Comparison of ENCODE assay signal across 12 cellular contexts in the genomic region with DNA sequence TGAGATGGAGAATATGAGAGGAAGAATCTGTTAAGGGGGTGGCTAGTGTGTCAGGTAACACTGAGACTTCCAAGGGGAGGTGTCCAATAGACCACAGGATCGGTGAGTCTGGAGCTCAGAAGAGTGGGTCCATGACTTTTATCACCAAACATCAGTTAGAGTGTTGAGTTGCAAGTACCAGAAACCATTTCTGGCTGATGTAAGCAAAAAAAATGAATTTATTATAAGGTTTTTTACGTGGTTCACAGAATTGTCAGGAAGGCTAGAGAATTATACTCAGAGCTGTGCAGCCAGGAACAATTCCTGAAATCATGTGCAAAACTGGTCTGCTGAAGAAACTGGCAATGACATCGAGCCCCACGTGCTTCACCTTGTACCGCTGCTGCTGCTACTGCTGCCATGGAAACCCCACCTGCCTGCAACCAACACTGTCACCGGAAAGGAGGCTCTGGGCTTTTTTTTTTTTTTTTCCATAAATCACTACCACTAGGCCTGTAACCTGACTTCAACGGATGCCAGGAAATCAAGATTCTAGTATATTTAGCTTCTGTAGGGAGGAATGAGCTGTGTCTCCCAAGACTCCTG. TPM values are rescaled to one million over a fixed set of nuclear protein-coding genes. Genes with fewer than 3 reads are reported as not detected.
DNase-seq lines count a peak whose midpoint lies in the region; ATAC-seq and TF ChIP-seq lines count a peak whose summit lies in the region.
"Had no signal": no experiment of that assay in that cellular context is flagged by ENCODE, and none has a peak within 500 bp of the region (broad histone marks: within the 10 kb centered on the region; RNA-seq: fewer than 3 reads in every experiment).

No MANE protein-coding gene starts in this region.

- no peak overlapping the region for H3K4me3 Mint-ChIP-seq in activated naive CD8-positive, alpha-beta T cell treated with anti-CD3 and anti-CD28 coated beads, Interleukin-2, amount 50 U/mL, for 24 hours
- no peak overlapping the region for H3K4me3 Mint-ChIP-seq in nephron progenitor cell
- H3K4me3 Mint-ChIP-seq: stimulated activated naive CD8-positive, alpha-beta T cell treated with anti-CD3 and anti-CD28 coated beads, Interleukin-15, Interleukin-2, amounts not matched to agents 100 ng/mL and 50 ng/mL, for 24 hours had no signal

- TF ChIP-seq CTCF in nephron progenitor cell (IDR thresholded peaks at IDR 0.05) (no peak), upper lobe of right lung (IDR thresholded peaks at IDR 0.05) (no peak)

- DNase-seq in activated CD4-positive, alpha-beta T cell treated with anti-CD3 and anti-CD28 coated beads for 48 hours = peak; percentile 34
- no peak for DNase-seq in activated CD4-positive, alpha-beta T cell treated with anti-CD3 and anti-CD28 coated beads, Interleukin-2, amount 50 U/mL, for 4 hours
- DNase-seq in NCI-H1092 (lab: John Stamatoyannopoulos, UW) (peak; percentile 32), nephron progenitor cell (peak; percentile 39), upper lobe of right lung (no peak)
- peak; percentile 13 for DNase-seq in activated naive CD8-positive, alpha-beta T cell treated with anti-CD3 and anti-CD28 coated beads, Interleukin-2, amount 50 U/mL, for 24 hours
- DNase-seq: activated gamma-delta T cell; effector CD8-positive, alpha-beta T cell; NK-92 treated with Interleukin-12 subunit alpha and Interleukin-12 subunit beta, amount 100 ng/mL, for 24 hours had no signal

- no peak overlapping the region for H3K27ac Mint-ChIP-seq in activated naive CD8-positive, alpha-beta T cell treated with anti-CD3 and anti-CD28 coated beads, Interleukin-2, amount 50 U/mL, for 24 hours
- H3K27ac Mint-ChIP-seq in nephron progenitor cell = peak overlapping the region; percentile 17
- H3K27ac Mint-ChIP-seq: stimulated activated naive CD8-positive, alpha-beta T cell treated with anti-CD3 and anti-CD28 coated beads, Interleukin-15, Interleukin-2, amounts not matched to agents 100 ng/mL and 50 ng/mL, for 24 hours had no signal

- ATAC-seq in activated naive CD8-positive, alpha-beta T cell treated with anti-CD3 and anti-CD28 coated beads, Interleukin-2, amount 50 U/mL, for 24 hours = no peak
- ATAC-seq in upper lobe of right lung (no peak), GM18502 (IDR thresholded peaks at IDR 0.05; ENCODE audit: poor library complexity, unreplicated experiment) (no peak), GM19324 (IDR thresholded peaks at IDR 0.05; ENCODE audit: low FRiP score, unreplicated experiment) (no peak)

- peaks cover 3% of the 10 kb centered on the region for H3K4me1 ChIP-seq in upper lobe of right lung

- H3K4me1 Mint-ChIP-seq in activated naive CD8-positive, alpha-beta T cell treated with anti-CD3 and anti-CD28 coated beads, Interleukin-2, amount 50 U/mL, for 24 hours = peaks cover 6% of the 10 kb centered on the region
- peaks cover 26% of the 10 kb centered on the region for H3K4me1 Mint-ChIP-seq in nephron progenitor cell

- H3K4me3 ChIP-seq in upper lobe of right lung = no peak overlapping the region

- peaks cover 5% of the 10 kb centered on the region for H3K36me3 Mint-ChIP-seq in activated naive CD8-positive, alpha-beta T cell treated with anti-CD3 and anti-CD28 coated beads, Interleukin-2, amount 50 U/mL, for 24 hours (ENCODE audit: low read depth)
- no peaks in the 10 kb centered on the region for H3K36me3 Mint-ChIP-seq in nephron progenitor cell (ENCODE audit: low read depth)

- intact Hi-C loops in upper lobe of right lung (cut with DNase I) = no loop called here

- peaks cover 2% of the 10 kb centered on the region for H3K36me3 ChIP-seq in upper lobe of right lung

- H3K27me3 Mint-ChIP-seq in activated naive CD8-positive, alpha-beta T cell treated with anti-CD3 and anti-CD28 coated beads, Interleukin-2, amount 50 U/mL, for 24 hours = no peaks in the 10 kb centered on the region
- peaks cover 6% of the 10 kb centered on the region for H3K27me3 Mint-ChIP-seq in nephron progenitor cell (ENCODE audit: low read depth, poor library complexity)

- no peaks in the 10 kb centered on the region for H3K9me3 Mint-ChIP-seq in activated naive CD8-positive, alpha-beta T cell treated with anti-CD3 and anti-CD28 coated beads, Interleukin-2, amount 50 U/mL, for 24 hours
- H3K9me3 Mint-ChIP-seq in nephron progenitor cell = no peaks in the 10 kb centered on the region
- H3K9me3 Mint-ChIP-seq: stimulated activated naive CD8-positive, alpha-beta T cell treated with anti-CD3 and anti-CD28 coated beads, Interleukin-15, Interleukin-2, amounts not matched to agents 100 ng/mL and 50 ng/mL, for 24 hours had no signal

- no peak overlapping the region for H3K27ac ChIP-seq in upper lobe of right lung

- H3K27me3 ChIP-seq in upper lobe of right lung = no peaks in the 10 kb centered on the region

- H3K9me3 ChIP-seq in upper lobe of right lung = no peaks in the 10 kb centered on the region

RNA-seq across cellular contexts. Expression of a gene that starts 16.6 kb away (rescaled TPM):
- 9.4 TPM for total RNA-seq in upper lobe of right lung

Comparison
In these comparisons a context has a peak if more than half of its experiments do, and no peak if none do; other contexts are left out.
1. DNase-seq: peak in activated CD4-positive, alpha-beta T cell treated with anti-CD3 and anti-CD28 coated beads for 48 hours (single experiment), NCI-H1092 (single experiment), activated naive CD8-positive, alpha-beta T cell treated with anti-CD3 and anti-CD28 coated beads, Interleukin-2, amount 50 U/mL, for 24 hours (single experiment) and nephron progenitor cell (single experiment); none in activated CD4-positive, alpha-beta T cell treated with anti-CD3 and anti-CD28 coated beads, Interleukin-2, amount 50 U/mL, for 4 hours (0 of 2) and upper lobe of right lung (single experiment).